1 cellular context compared by ENCODE assay signal in genomic region chr4:37682701-37683401, GRCh38.
TF ChIP-seq lines count a peak whose summit lies in the region.

No MANE protein-coding gene starts in this region.

TF ChIP-seq in GM12878, 131 proteins besides CTCF, POLR2A, EP300 and RAD21 (continued from another document and continues in another):
- TF ChIP-seq ZNF592 (IDR thresholded peaks at IDR 0.05), result no peak
- no peak for TF ChIP-seq SRF (IDR thresholded peaks at IDR 0.05; ENCODE audit: low read depth in 2 of 2, low read length in 2 of 2)
- TF ChIP-seq SREBF1 (IDR thresholded peaks at IDR 0.05; ENCODE audit: low read length), result no peak
- no peak for TF ChIP-seq PAX5 (IDR thresholded peaks at IDR 0.05; ENCODE audit: borderline replicate concordance, low read depth, low read length)
- peak; percentile 47; the same call in 1 of the 2 replicates for TF ChIP-seq ZNF687 (IDR thresholded peaks at IDR 0.05)
- TF ChIP-seq RCOR1 (conservative IDR thresholded peaks at IDR 0.05; ENCODE audit: low read depth, low read length), result 0 out of 2 replicates have a peak, but pooled peaks have one; percentile 74
- no peak for TF ChIP-seq ZSCAN29 (IDR thresholded peaks at IDR 0.05)
- no peak for TF ChIP-seq STAT1 (conservative IDR thresholded peaks at IDR 0.05)
- TF ChIP-seq RFX5 (IDR thresholded peaks at IDR 0.05; ENCODE audit: low read depth, low read length), result no peak
- TF ChIP-seq MYC (IDR thresholded peaks at IDR 0.05; ENCODE audit: insufficient read depth, insufficient read length, insufficient replicate concordance, low read length, severe bottlenecking), result no peak
- TF ChIP-seq SIX5 (IDR thresholded peaks at IDR 0.05; ENCODE audit: low read depth, low read length, severe bottlenecking), result no peak
- no peak for TF ChIP-seq CEBPZ (IDR thresholded peaks at IDR 0.05; ENCODE audit: low read depth, low read length)
- TF ChIP-seq YBX1 (IDR thresholded peaks at IDR 0.05), result no peak
- TF ChIP-seq LARP7 (IDR thresholded peaks at IDR 0.05), result no peak
- TF ChIP-seq IKZF2 (IDR thresholded peaks at IDR 0.05), result peak; percentile 95 to 96
- no peak for TF ChIP-seq NR2F1 (conservative IDR thresholded peaks at IDR 0.05)
- TF ChIP-seq ATF7 (IDR thresholded peaks at IDR 0.05; ENCODE audit: low read depth), result peak; percentile 83
- no peak for TF ChIP-seq PBX3 (IDR thresholded peaks at IDR 0.05; ENCODE audit: insufficient replicate concordance, low read depth, low read length)
- TF ChIP-seq ZNF622 (IDR thresholded peaks at IDR 0.05), result no peak
- no peak for TF ChIP-seq SMAD1 (IDR thresholded peaks at IDR 0.05; ENCODE audit: low read depth, partially characterized antibody)
- no peak for TF ChIP-seq POU2F2 (IDR thresholded peaks at IDR 0.05; ENCODE audit: borderline replicate concordance, low read depth, low read length)
- no peak for TF ChIP-seq NRF1 (conservative IDR thresholded peaks at IDR 0.05; ENCODE audit: low read depth, low read length)
- peak; percentile 58 for TF ChIP-seq IRF4 (IDR thresholded peaks at IDR 0.05; ENCODE audit: low read depth, low read length)
- no peak for TF ChIP-seq STAT3 (IDR thresholded peaks at IDR 0.05; ENCODE audit: low read depth, low read length)
- no peak for TF ChIP-seq TCF12 (IDR thresholded peaks at IDR 0.05; ENCODE audit: low read depth, low read length)
- peak; percentile 46; the same call in 1 of the 2 replicates for TF ChIP-seq CREM (IDR thresholded peaks at IDR 0.05; ENCODE audit: low read depth)
- no peak for TF ChIP-seq ASH2L (IDR thresholded peaks at IDR 0.05; ENCODE audit: borderline replicate concordance, low read depth)
- no peak for TF ChIP-seq REST (IDR thresholded peaks at IDR 0.05; ENCODE audit: low read depth, low read length)
- TF ChIP-seq CBX3 (IDR thresholded peaks at IDR 0.05; ENCODE audit: borderline replicate concordance, low read depth), result no peak
- 0 out of 2 replicates have a peak, but pooled peaks have one; percentile 61 for TF ChIP-seq ATF2 (IDR thresholded peaks at IDR 0.05; ENCODE audit: low read length)
- TF ChIP-seq E4F1 (IDR thresholded peaks at IDR 0.05; ENCODE audit: borderline replicate concordance, partially characterized antibody), result no peak
- peak; percentile 31; the same call in 1 of the 2 replicates for TF ChIP-seq RAD51 (IDR thresholded peaks at IDR 0.05)
- peak; percentile 38; the same call in 1 of the 2 replicates for TF ChIP-seq BACH1 (IDR thresholded peaks at IDR 0.05; ENCODE audit: borderline replicate concordance)
- no peak for TF ChIP-seq ZBTB33 (IDR thresholded peaks at IDR 0.05)
- TF ChIP-seq ZNF274 (IDR thresholded peaks at IDR 0.05; ENCODE audit: insufficient read depth, insufficient read length), result no peak
- no peak for TF ChIP-seq ZNF384 (IDR thresholded peaks at IDR 0.05; ENCODE audit: borderline replicate concordance, low read depth, low read length)
- TF ChIP-seq SMARCA5 (IDR thresholded peaks at IDR 0.05), result 0 out of 2 replicates have a peak, but pooled peaks have one; percentile 26
- TF ChIP-seq DPF2 (IDR thresholded peaks at IDR 0.05), result peak; percentile 82
